Comparison of ENCODE assay signal across 8 cellular contexts in the genomic region with DNA sequence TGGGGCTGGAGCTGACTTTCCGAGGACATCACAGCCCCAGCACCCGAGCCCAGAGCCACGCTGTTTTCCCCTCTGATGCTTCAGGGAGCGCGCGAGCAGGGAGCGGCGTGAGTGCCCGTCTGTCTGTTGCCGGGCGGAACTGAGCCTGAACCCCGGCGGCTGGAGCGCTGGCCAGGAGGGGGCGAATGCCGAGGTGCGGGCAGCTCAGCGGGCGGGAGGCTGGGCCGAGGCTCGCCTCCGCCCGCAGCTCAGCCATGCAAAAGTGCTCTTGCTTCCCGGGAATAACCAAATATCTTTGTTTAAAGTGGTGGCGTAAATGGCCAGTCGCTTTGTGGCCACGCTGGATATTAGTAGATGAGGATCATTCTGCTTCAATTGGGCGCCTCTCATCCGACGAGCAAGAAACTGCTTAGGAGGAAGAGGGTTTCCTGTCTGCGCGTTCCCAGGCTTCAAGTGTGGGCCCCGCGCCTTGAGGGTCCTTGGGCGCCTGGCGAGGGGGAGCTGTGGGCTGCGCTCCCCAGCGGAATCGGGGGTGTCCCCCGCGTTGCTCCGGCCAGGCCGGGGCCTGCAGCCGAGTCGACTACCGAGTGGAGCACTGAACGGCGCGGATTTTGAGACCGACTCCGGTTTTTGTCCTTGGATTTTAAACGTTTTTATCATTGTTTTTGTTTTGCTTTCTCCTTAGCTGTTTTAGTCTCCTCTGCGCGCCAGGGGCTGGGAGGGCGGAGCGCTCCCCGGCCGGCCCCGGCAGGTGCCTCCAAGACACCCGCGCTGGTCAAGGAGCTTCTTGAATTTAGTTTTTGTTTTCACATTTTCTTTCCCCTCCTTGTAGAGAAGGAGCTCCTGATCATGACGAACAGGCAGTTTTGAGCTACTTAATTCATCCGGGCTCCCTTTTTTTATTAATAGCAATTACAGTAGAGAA. TPM values are rescaled to one million over a fixed set of nuclear protein-coding genes. Genes with fewer than 3 reads are reported as not detected.
A peak's percentile ranks its signal among the peaks of the same experiment; 100 is the strongest.
DNase-seq lines count a peak whose midpoint lies in the region; ATAC-seq and TF ChIP-seq lines count a peak whose summit lies in the region.

No MANE protein-coding gene starts in this region.

- H4K20me1 ChIP-seq in HCT116 (ENCODE audit: insufficient read depth) = no peaks in the 10 kb centered on the region

- H3K4me1 ChIP-seq in CD8-positive, alpha-beta T cell (ENCODE audit: insufficient read depth, low read length) = peaks cover 4% of the 10 kb centered on the region
- H3K4me1 ChIP-seq in HCT116 (ENCODE audit: control insufficient read depth in 1 of 2, insufficient read depth in 2 of 2, low read length in 2 of 2) = peaks cover 0 to 22% of the 10 kb centered on the region in 2 experiments; a peak in 2 of 4 replicates

- RAD21 ChIA-PET in HCT116 (lab: Charles Lee; ENCODE audit: low non-redundant PET in 1 of 2, low total read pairs in 2 of 2, uncharacterized antibody in 2 of 2, unreplicated experiment in 2 of 2) = no interaction called here

- no peak overlapping the region for H3K27ac Mint-ChIP-seq in CD8-positive, alpha-beta T cell
- H3K27ac Mint-ChIP-seq in stimulated activated naive B cell treated with anti-CD40 and anti-IgM and Interleukin-4, amounts not matched to agents 10 μg/mL and 1 μg/mL and 100 μg/mL, for 72 hours = peak overlapping the region; percentile 75
- H3K27ac Mint-ChIP-seq in natural killer cell treated with Interleukin-12 subunit alpha and Interleukin-12 subunit beta and Interleukin-15 and Interleukin-18, amount 100 ng/mL, for 72 hours = no peak overlapping the region

- no peak for TF ChIP-seq CTCF in CD8-positive, alpha-beta T cell (IDR thresholded peaks at IDR 0.05)
- TF ChIP-seq CTCF in HCT116 (IDR thresholded peaks at IDR 0.05 in 2 of 3, conservative IDR thresholded peaks at IDR 0.05 in 1 of 3; ENCODE audit: borderline replicate concordance in 1 of 3, insufficient read depth in 1 of 3, low read depth in 2 of 3, low read length in 2 of 3) (peak in 2 of 3 experiments; percentile 46 to 60; a peak in 4 of 6 replicates), RWPE1 (conservative IDR thresholded peaks at IDR 0.05; ENCODE audit: low read depth) (peak; percentile 19; the same call in 1 of the 2 replicates), foreskin fibroblast (IDR thresholded peaks at IDR 0.05; ENCODE audit: low read depth, low read length) (peak; percentile 28)

- no peak for TF ChIP-seq POLR2A in HCT116 (IDR thresholded peaks at IDR 0.05; ENCODE audit: borderline replicate concordance, extremely low read depth, insufficient read depth, insufficient read length)

- CTCF ChIA-PET in CD8-positive, alpha-beta T cell (lab: Charles Lee) = no interaction called here
- CTCF ChIA-PET in HCT116 (lab: Charles Lee) = interaction anchor here (1.0 to 1.5 kb wide), 3 partner anchors 33 to 84 kb away, joined by 3 to 6 read pairs (median 4); no protein-coding TSS in a partner anchor
- CTCF ChIA-PET in RWPE1 (lab: Yijun Ruan, JAX) = interaction anchor here (0.5 to 1.4 kb wide), 7 partner anchors 33 to 629 kb away, joined by 3 to 8 read pairs (median 5); no protein-coding TSS in a partner anchor

- no peaks in the 10 kb centered on the region for H3K36me3 Mint-ChIP-seq in CD8-positive, alpha-beta T cell
- peaks cover 0 to 5% of the 10 kb centered on the region in 2 donors for H3K36me3 Mint-ChIP-seq in stimulated activated naive B cell treated with anti-CD40 and anti-IgM and Interleukin-4, amounts not matched to agents 10 μg/mL and 1 μg/mL and 100 μg/mL, for 72 hours
- H3K36me3 Mint-ChIP-seq in natural killer cell treated with Interleukin-12 subunit alpha and Interleukin-12 subunit beta and Interleukin-15 and Interleukin-18, amount 100 ng/mL, for 72 hours = no peaks in the 10 kb centered on the region

- H3K9me3 Mint-ChIP-seq in CD8-positive, alpha-beta T cell = no peaks in the 10 kb centered on the region
- H3K9me3 Mint-ChIP-seq in stimulated activated naive B cell treated with anti-CD40 and anti-IgM and Interleukin-4, amounts not matched to agents 10 μg/mL and 1 μg/mL and 100 μg/mL, for 72 hours = peaks cover 0 to 3% of the 10 kb centered on the region in 2 donors
- no peaks in the 10 kb centered on the region for H3K9me3 Mint-ChIP-seq in natural killer cell treated with Interleukin-12 subunit alpha and Interleukin-12 subunit beta and Interleukin-15 and Interleukin-18, amount 100 ng/mL, for 72 hours

- H3K4me2 ChIP-seq in HCT116 (ENCODE audit: low read length) = peak overlapping the region; percentile 79

- TF ChIP-seq RAD21 in HCT116 (IDR thresholded peaks at IDR 0.05; ENCODE audit: low read depth) = no peak

- H3K9me3 ChIP-seq in CD8-positive, alpha-beta T cell (ENCODE audit: low read length) = no peaks in the 10 kb centered on the region
- no peaks in the 10 kb centered on the region for H3K9me3 ChIP-seq in HCT116 (ENCODE audit: control insufficient read depth in 1 of 2, insufficient read depth in 1 of 2, low read depth in 1 of 2, low read length in 2 of 2)

- peak overlapping the region; percentile 37 for H3K4me3 Mint-ChIP-seq in CD8-positive, alpha-beta T cell
- H3K4me3 Mint-ChIP-seq in stimulated activated naive B cell treated with anti-CD40 and anti-IgM and Interleukin-4, amounts not matched to agents 10 μg/mL and 1 μg/mL and 100 μg/mL, for 72 hours = peak overlapping the region; percentile 57 to 59
- H3K4me3 Mint-ChIP-seq in natural killer cell treated with Interleukin-12 subunit alpha and Interleukin-12 subunit beta and Interleukin-15 and Interleukin-18, amount 100 ng/mL, for 72 hours = no peak overlapping the region

- peak overlapping the region; percentile 43; the same call in 1 of the 2 replicates for H3K9ac ChIP-seq in HCT116 (ENCODE audit: low read length)

- POLR2A ChIA-PET in CD8-positive, alpha-beta T cell (lab: Charles Lee) = no interaction called here
- POLR2A ChIA-PET in HCT116 (lab: Charles Lee) (interaction anchor here (0.6 kb wide), 1 partner anchor 141 kb away, joined by 5 read pairs; the partner anchor contains the start of gene PAX9), RWPE1 (lab: Yijun Ruan, JAX; ENCODE audit: low non-redundant PET) (no interaction called here)

- peaks cover 55% of the 10 kb centered on the region for H3K27me3 Mint-ChIP-seq in CD8-positive, alpha-beta T cell (ENCODE audit: low read depth)
- peaks cover 61 to 87% of the 10 kb centered on the region in 2 donors for H3K27me3 Mint-ChIP-seq in stimulated activated naive B cell treated with anti-CD40 and anti-IgM and Interleukin-4, amounts not matched to agents 10 μg/mL and 1 μg/mL and 100 μg/mL, for 72 hours
- peaks cover 36 to 48% of the 10 kb centered on the region in 2 donors for H3K27me3 Mint-ChIP-seq in natural killer cell treated with Interleukin-12 subunit alpha and Interleukin-12 subunit beta and Interleukin-15 and Interleukin-18, amount 100 ng/mL, for 72 hours

- no peak overlapping the region for H3K27ac ChIP-seq in CD8-positive, alpha-beta T cell (ENCODE audit: low read depth, low read length)
- H3K27ac ChIP-seq in HCT116 (ENCODE audit: low read depth, low read length) (no peak overlapping the region), RWPE1 (no peak overlapping the region)

- no TSS peak for BruUV-seq in HCT116 (replicated peaks; lab: Mats Ljungman, UMichigan)

- ATAC-seq in CD8-positive, alpha-beta T cell = no peak
- peak; percentile 79 for ATAC-seq in HCT116
- no peak for ATAC-seq in stimulated activated naive B cell treated with anti-CD40 and anti-IgM and Interleukin-4, amounts not matched to agents 10 μg/mL and 1 μg/mL and 100 μg/mL, for 72 hours (replicated peaks)
- ATAC-seq in natural killer cell treated with Interleukin-12 subunit alpha and Interleukin-12 subunit beta and Interleukin-15 and Interleukin-18, amount 100 ng/mL, for 72 hours = no peak
- no peak for ATAC-seq in HG03095 (IDR thresholded peaks at IDR 0.05; ENCODE audit: unreplicated experiment)

- H3K36me3 ChIP-seq in CD8-positive, alpha-beta T cell (ENCODE audit: insufficient read depth, low read length) = no peaks in the 10 kb centered on the region
- H3K36me3 ChIP-seq in HCT116 (ENCODE audit: control insufficient read depth in 1 of 2, insufficient read depth in 2 of 2, low read length in 2 of 2) = no peaks in the 10 kb centered on the region

- H3K4me3 ChIP-seq in CD8-positive, alpha-beta T cell (ENCODE audit: low read depth, low read length) = no peak overlapping the region
- peak overlapping the region; percentile 50 to 58 for H3K4me3 ChIP-seq in HCT116 (replicated peaks in 1 of 2; ENCODE audit: low read depth in 1 of 2, low read length in 2 of 2)
- no peak overlapping the region for H3K4me3 ChIP-seq in foreskin fibroblast (ENCODE audit: low read depth in 1 of 2, low read length in 2 of 2)

- H2AFZ ChIP-seq in HCT116 (ENCODE audit: low read depth, low read length, poor library complexity, severe bottlenecking) = peak overlapping the region; percentile 90

- no peak for DNase-seq in CD8-positive, alpha-beta T cell
- peak; percentile 7 for DNase-seq in HCT116 (ENCODE audit: low read depth, low spot score)
- peak; percentile 45 for DNase-seq in RWPE1 (ENCODE audit: low spot score)
- DNase-seq in foreskin fibroblast = peak; percentile 10 to 45
- DNase-seq in stimulated activated naive B cell treated with anti-CD40 and anti-IgM and Interleukin-4, amounts not matched to agents 10 μg/mL and 1 μg/mL and 100 μg/mL, for 72 hours = no peak
- no peak for DNase-seq in natural killer cell treated with Interleukin-12 subunit alpha and Interleukin-12 subunit beta and Interleukin-15 and Interleukin-18, amount 100 ng/mL, for 72 hours (ENCODE audit: low spot score)
- no peak for DNase-seq in activated CD4-positive, alpha-beta T cell treated with anti-CD3 and anti-CD28 coated beads for 4 hours

- peaks cover 14% of the 10 kb centered on the region for H3K4me1 Mint-ChIP-seq in CD8-positive, alpha-beta T cell (ENCODE audit: low read depth)
- peaks cover 11 to 25% of the 10 kb centered on the region in 2 donors for H3K4me1 Mint-ChIP-seq in stimulated activated naive B cell treated with anti-CD40 and anti-IgM and Interleukin-4, amounts not matched to agents 10 μg/mL and 1 μg/mL and 100 μg/mL, for 72 hours
- no peaks in the 10 kb centered on the region for H3K4me1 Mint-ChIP-seq in natural killer cell treated with Interleukin-12 subunit alpha and Interleukin-12 subunit beta and Interleukin-15 and Interleukin-18, amount 100 ng/mL, for 72 hours (ENCODE audit: low read depth in 2 of 2)

- no peaks in the 10 kb centered on the region for H3K9me2 ChIP-seq in HCT116 (ENCODE audit: insufficient read depth)

- H3K27me3 ChIP-seq in CD8-positive, alpha-beta T cell (ENCODE audit: insufficient read depth, low read length) = peaks cover 20% of the 10 kb centered on the region
- H3K27me3 ChIP-seq in HCT116 (ENCODE audit: insufficient read depth, low read length) = no peaks in the 10 kb centered on the region

- intact Hi-C loops in CD8-positive, alpha-beta T cell (cut with DNase I, micrococcal nuclease) = no loop called here
- intact Hi-C loops in HCT116 (cut with micrococcal nuclease) = no loop called here

- no peaks in the 10 kb centered on the region for H3K79me2 ChIP-seq in HCT116 (ENCODE audit: insufficient read depth, low read length)

TF ChIP-seq in HCT116, 20 proteins besides CTCF, POLR2A, EP300 and RAD21 (continues in another document):
- TF ChIP-seq SRF (IDR thresholded peaks at IDR 0.05; ENCODE audit: low read depth) = no peak

RNA-seq across cellular contexts. Expression of gene NKX2-1, which starts 0.8 kb away (rescaled TPM):
- not detected for total RNA-seq in CD8-positive, alpha-beta T cell
- 0.84 TPM for total RNA-seq in HCT116 (2021; ENCODE audit: unreplicated experiment)
- polyA plus RNA-seq in HCT116 (2012) = 0.77 and 0.95 TPM in 2 replicates
- not detected for total RNA-seq in natural killer cell treated with Interleukin-12 subunit alpha and Interleukin-12 subunit beta and Interleukin-15 and Interleukin-18, amount 100 ng/mL, for 72 hours

Comparison
In these comparisons a context has a peak if more than half of its experiments do, and no peak if none do; other contexts are left out.
1. DNase-seq: peak in HCT116 (single experiment), RWPE1 (single experiment) and foreskin fibroblast (2 of 2); none in CD8-positive, alpha-beta T cell (0 of 7), stimulated activated naive B cell treated with anti-CD40 and anti-IgM and Interleukin-4, amounts not matched to agents 10 μg/mL and 1 μg/mL and 100 μg/mL, for 72 hours (single experiment), natural killer cell treated with Interleukin-12 subunit alpha and Interleukin-12 subunit beta and Interleukin-15 and Interleukin-18, amount 100 ng/mL, for 72 hours (single experiment) and activated CD4-positive, alpha-beta T cell treated with anti-CD3 and anti-CD28 coated beads for 4 hours (0 of 2).
2. H3K4me3 ChIP-seq: peak in HCT116 (2 of 2); none in CD8-positive, alpha-beta T cell (single experiment) and foreskin fibroblast (0 of 2).